ENCODE assay signal across 2 cellular contexts in the genomic region with DNA sequence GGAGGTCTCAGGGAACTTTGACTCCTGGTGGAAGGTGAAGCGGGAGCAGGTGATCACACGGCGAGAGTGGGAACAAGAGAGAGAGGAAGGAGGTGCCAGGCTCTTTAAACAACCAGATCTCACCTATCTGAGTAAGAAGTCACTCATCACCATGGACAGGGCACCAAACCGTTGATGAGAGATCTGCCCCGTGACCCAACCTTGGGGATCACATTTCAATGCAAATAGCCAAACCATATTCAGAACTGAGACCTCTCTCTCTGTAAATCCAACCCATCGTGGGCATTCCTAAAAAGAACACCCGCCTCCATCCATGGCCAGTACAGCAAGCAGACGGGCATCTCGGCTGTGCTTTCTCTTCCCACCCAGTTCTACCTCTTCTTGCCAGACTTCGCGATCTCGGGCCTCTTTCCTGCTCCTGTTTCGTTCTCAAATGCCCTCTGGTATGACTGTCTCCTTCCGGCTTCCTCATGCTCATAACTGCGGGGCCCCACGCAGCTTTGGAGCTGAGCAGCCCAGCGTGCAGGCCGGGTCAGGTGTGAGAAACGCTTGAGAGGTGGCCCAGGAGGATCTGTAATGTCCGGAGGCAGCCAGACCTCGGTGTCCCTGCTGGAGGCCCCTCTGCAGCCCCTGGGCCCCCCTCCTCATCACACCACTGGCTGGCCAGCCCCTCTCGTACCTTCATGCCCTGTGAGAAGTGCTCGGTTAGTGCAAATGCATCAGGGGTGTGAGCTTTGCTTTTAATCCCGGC.
TF ChIP-seq lines count a peak whose summit lies in the region.

No MANE protein-coding gene starts in this region.

TF ChIP-seq in SK-N-SH, 30 proteins besides CTCF, POLR2A, EP300 and RAD21:
- TF ChIP-seq REST (IDR thresholded peaks at IDR 0.05; ENCODE audit: low read depth, low read length) = peak; percentile 72; the same call in 1 of the 2 replicates
- TF ChIP-seq, protein P1, sequence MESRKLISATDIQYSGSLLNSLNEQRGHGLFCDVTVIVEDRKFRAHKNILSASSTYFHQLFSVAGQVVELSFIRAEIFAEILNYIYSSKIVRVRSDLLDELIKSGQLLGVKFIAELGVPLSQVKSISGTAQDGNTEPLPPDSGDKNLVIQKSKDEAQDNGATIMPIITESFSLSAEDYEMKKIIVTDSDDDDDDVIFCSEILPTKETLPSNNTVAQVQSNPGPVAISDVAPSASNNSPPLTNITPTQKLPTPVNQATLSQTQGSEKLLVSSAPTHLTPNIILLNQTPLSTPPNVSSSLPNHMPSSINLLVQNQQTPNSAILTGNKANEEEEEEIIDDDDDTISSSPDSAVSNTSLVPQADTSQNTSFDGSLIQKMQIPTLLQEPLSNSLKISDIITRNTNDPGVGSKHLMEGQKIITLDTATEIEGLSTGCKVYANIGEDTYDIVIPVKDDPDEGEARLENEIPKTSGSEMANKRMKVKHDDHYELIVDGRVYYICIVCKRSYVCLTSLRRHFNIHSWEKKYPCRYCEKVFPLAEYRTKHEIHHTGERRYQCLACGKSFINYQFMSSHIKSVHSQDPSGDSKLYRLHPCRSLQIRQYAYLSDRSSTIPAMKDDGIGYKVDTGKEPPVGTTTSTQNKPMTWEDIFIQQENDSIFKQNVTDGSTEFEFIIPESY (IDR thresholded peaks at IDR 0.05; ENCODE audit: borderline replicate concordance, low read depth) = no peak
TF ChIP-seq in SK-N-SH: peak in this region for 1.

TF ChIP-seq in Ishikawa, 13 proteins besides CTCF, POLR2A, EP300 and RAD21 (continued from another document):
- peak; percentile 86 for TF ChIP-seq REST (IDR thresholded peaks at IDR 0.05; ENCODE audit: low read depth)
